ENCODE assay signal across 8 cellular contexts in the genomic region with DNA sequence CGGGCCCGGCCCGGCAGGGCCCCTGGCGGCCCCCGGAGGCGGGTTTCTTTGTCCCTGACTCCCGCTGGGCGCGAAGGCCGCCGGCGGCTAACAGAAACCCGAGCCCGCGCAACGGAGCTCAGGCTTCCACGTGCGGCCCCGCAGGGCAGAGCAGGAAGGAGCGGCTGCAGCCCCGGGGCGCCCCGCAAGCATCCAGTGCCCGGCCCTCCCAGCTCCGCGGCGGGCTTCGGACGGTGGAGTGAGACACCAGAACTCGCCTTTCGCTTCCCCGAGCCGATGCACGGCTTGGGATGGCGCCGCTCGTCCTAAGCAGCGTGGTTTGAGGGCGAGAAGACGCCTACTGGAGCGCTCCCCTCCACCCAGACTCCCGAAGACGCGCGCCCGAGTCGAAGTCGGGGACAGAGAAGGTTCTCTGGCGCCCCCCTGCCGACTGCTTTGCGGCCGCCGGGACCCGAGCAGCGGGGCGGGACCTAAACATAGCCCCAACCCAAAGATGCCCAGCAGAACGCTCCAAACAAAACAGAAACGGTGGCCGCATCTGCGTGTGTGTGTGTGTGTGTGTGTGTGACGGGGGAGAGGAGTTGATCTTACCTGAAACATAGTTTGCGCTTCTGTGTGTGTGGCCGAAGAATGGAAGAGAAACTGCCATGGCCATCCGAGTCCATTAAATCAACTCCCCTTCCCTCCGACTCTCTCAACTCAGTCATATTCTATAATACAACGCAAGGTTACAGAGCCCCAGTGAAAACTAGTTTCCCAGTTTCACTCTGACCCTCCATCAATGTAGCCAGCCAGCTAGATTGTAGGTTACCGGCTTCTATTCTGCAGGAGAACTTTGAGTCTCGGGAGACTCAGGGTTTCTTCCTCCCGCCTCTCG. TPM values are rescaled to one million over a fixed set of nuclear protein-coding genes. Genes with fewer than 3 reads are reported as not detected.
DNase-seq lines count a peak whose midpoint lies in the region; ATAC-seq and TF ChIP-seq lines count a peak whose summit lies in the region.

No MANE protein-coding gene starts in this region.

- H3K27ac Mint-ChIP-seq in immature natural killer cell: peak overlapping the region; percentile 68 to 96 (median 86)

- H3K36me3 Mint-ChIP-seq in immature natural killer cell: no peaks in the 10 kb centered on the region

- peaks cover 42 to 64% of the 10 kb centered on the region in 2 donors for H3K4me1 Mint-ChIP-seq in immature natural killer cell

- no peaks in the 10 kb centered on the region for H3K9me3 ChIP-seq in DOHH2 (ENCODE audit: control insufficient read depth, insufficient read depth, low read length)
- no peaks in the 10 kb centered on the region for H3K9me3 ChIP-seq in spleen

- peak; percentile 58 for TF ChIP-seq CTCF in DOHH2 (IDR thresholded peaks at IDR 0.05; ENCODE audit: low read depth, low read length, poor library complexity, severe bottlenecking)
- peak; percentile 40 for TF ChIP-seq CTCF in brain microvascular endothelial cell (IDR thresholded peaks at IDR 0.05; ENCODE audit: low read depth, low read length, missing control alignments)
- peak in 1 of 11 experiments; percentile 4 for TF ChIP-seq CTCF in spleen (IDR thresholded peaks at IDR 0.05 in 8 of 11, conservative IDR thresholded peaks at IDR 0.05 in 3 of 11)

- intact Hi-C loops in spleen (cut with DNase I; ENCODE audit: low total_unique reads): no loop called here

- H3F3A ChIP-seq in DOHH2 (ENCODE audit: control insufficient read depth, insufficient read depth): no peaks in the 10 kb centered on the region

- no peaks in the 10 kb centered on the region for H3K79me2 ChIP-seq in DOHH2 (ENCODE audit: control insufficient read depth, low read length)

- H3K36me3 ChIP-seq in DOHH2 (ENCODE audit: control insufficient read depth, low read length): no peaks in the 10 kb centered on the region
- no peaks in the 10 kb centered on the region for H3K36me3 ChIP-seq in brain microvascular endothelial cell (replicated peaks)
- H3K36me3 ChIP-seq in spleen: no peaks in the 10 kb centered on the region

- in situ Hi-C loops in brain microvascular endothelial cell (cut with HindIII; ENCODE audit: low pct_ligation_motif_present, low sequenced_read_pairs): no loop called here

- peaks cover 51% of the 10 kb centered on the region for H3K4me1 ChIP-seq in DOHH2 (ENCODE audit: control insufficient read depth, low read length)
- H3K4me1 ChIP-seq in spleen: peaks cover 27 to 68% (median 59%) of the 10 kb centered on the region in 6 donors

- DNase-seq in KG1 (lab: John Stamatoyannopoulos, UW) (peak; percentile 69), T-helper 2 cell (peak in 4 of 5 experiments; percentile 25 to 59 (median 50)), brain microvascular endothelial cell (peak; percentile 13), immature natural killer cell (peak; percentile 60 to 66 (median 61)), spleen (peak; percentile 90), SKM-1 treated with dmso at 0.1 percent for 144 hours (lab: John Stamatoyannopoulos, UW; ENCODE audit: unreplicated experiment) (no peak)

- peaks cover 17 to 49% (median 41%) of the 10 kb centered on the region in 3 donors for H3K27me3 Mint-ChIP-seq in immature natural killer cell (ENCODE audit: low read depth in 3 of 3)

- H3K9me3 Mint-ChIP-seq in immature natural killer cell: peaks cover 0 to 2% (median 0%) of the 10 kb centered on the region in 6 donors

- TF ChIP-seq POLR2A in spleen (IDR thresholded peaks at IDR 0.05): no peak

- peaks cover 7% of the 10 kb centered on the region for H4K20me1 ChIP-seq in DOHH2 (ENCODE audit: control insufficient read depth, insufficient read depth, low read depth, low read length)

- H3K4me3 Mint-ChIP-seq in immature natural killer cell: peak overlapping the region; percentile 86 to 98 (median 95)

- H3K27ac ChIP-seq in DOHH2 (ENCODE audit: low read depth, low read length) (no peak overlapping the region), brain microvascular endothelial cell (no peak overlapping the region), spleen (peak overlapping the region in 4 of 8 donors; percentile 3 to 59 (median 45))

- 0 to 2% (median 0%) methylated on average over 33 to 70 of the region's 70 CpGs for WGBS in spleen, 5 donors

- H3K9me2 ChIP-seq in DOHH2 (replicated peaks; ENCODE audit: control insufficient read depth, low read length): no peaks in the 10 kb centered on the region

- H3K4me3 ChIP-seq in DOHH2 (ENCODE audit: low read length) (peak overlapping the region; percentile 79), brain microvascular endothelial cell (ENCODE audit: low read depth, low read length) (peak overlapping the region; percentile 54), spleen (peak overlapping the region; percentile 58 to 88 (median 76))

- H3K4me2 ChIP-seq in DOHH2 (ENCODE audit: low read length): peak overlapping the region; percentile 99

- H3K27me3 ChIP-seq in DOHH2 (ENCODE audit: control insufficient read depth, low read length): peaks cover 74% of the 10 kb centered on the region
- peaks cover 41% of the 10 kb centered on the region for H3K27me3 ChIP-seq in brain microvascular endothelial cell (replicated peaks)
- peaks cover 0 to 99% (median 50%) of the 10 kb centered on the region in 7 donors for H3K27me3 ChIP-seq in spleen (replicated peaks in 1 of 7)

- peak; percentile 28 for ATAC-seq in GM21619 (IDR thresholded peaks at IDR 0.05; ENCODE audit: unreplicated experiment)

RNA-seq across cellular contexts. Expression of a gene that starts 0.6 kb away (rescaled TPM):
- polyA plus RNA-seq in immature natural killer cell (under 1 TPM in 2 of 3 donors, not detected in 1; 0.26 to 0.40 TPM), spleen (under 1 TPM; 0.06 to 0.11 (median 0.06) TPM)
- total RNA-seq in spleen: under 1 TPM in 3 of 7 donors, not detected in 4; 0.23 to 0.26 (median 0.25) TPM
